ENCODE assay signal across 27 cellular contexts in the genomic region with DNA sequence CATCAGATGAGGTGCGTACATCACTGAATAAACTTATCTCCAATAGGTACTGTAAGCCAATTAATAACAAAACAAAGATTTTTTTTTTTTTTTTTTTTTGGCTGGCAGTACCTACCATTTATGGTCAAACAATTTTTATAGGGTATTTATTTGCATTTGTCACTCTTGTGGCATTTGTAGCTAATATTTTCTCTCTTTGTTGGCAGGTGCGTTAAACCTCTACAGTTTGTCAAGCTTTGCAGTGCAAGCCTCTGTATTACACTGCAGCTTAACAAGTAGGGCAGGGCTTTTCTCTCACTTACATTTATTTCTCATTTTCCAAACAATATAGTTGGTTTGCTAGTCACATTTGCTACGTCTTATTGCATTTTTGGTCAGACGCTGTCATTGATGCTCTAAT.
"Had no signal": no experiment of that assay in that cellular context is flagged by ENCODE, and none has a peak within 500 bp of the region (broad histone marks: within the 10 kb centered on the region; RNA-seq: fewer than 3 reads in every experiment).

No MANE protein-coding gene starts in this region.

- H3K27ac Mint-ChIP-seq: activated CD4-positive, alpha-beta memory T cell treated with anti-CD3 and anti-CD28 coated beads for 36 hours; activated CD4-positive, alpha-beta T cell treated with anti-CD3 and anti-CD28 coated beads, Interleukin-2, amount 10 ng/mL, durations not matched to agents 7 days and 5 days; activated naive CD4-positive, alpha-beta T cell treated with anti-CD3 and anti-CD28 coated beads for 36 hours; activated naive CD4-positive, alpha-beta T cell treated with anti-CD3 and anti-CD28 coated beads, Interleukin-2, amount 50 U/mL, for 72 hours; activated T-helper 1 cell treated with anti-CD3 and anti-CD28 coated beads, Interleukin-12 subunit alpha, Interleukin-12 subunit beta, Interleukin-2, Interleukin-4 antibody, amounts not matched to agents 30 ng/mL and 10 ng/mL and 1 ng/mL, durations not matched to agents 14 hours and 24 hours and 36 hours had no signal

- H3K4me3 Mint-ChIP-seq: activated CD4-positive, alpha-beta memory T cell treated with anti-CD3 and anti-CD28 coated beads for 36 hours; activated CD4-positive, alpha-beta T cell treated with anti-CD3 and anti-CD28 coated beads, Interleukin-2, amount 10 ng/mL, durations not matched to agents 7 days and 5 days; activated naive CD4-positive, alpha-beta T cell treated with anti-CD3 and anti-CD28 coated beads for 36 hours; activated T-cell treated with anti-CD3 and anti-CD28 coated beads, Interleukin-2, amount 50 U/mL, for 4 hours; activated T-helper 1 cell treated with anti-CD3 and anti-CD28 coated beads, Interleukin-12 subunit alpha, Interleukin-12 subunit beta, Interleukin-2, Interleukin-4 antibody, amounts not matched to agents 30 ng/mL and 10 ng/mL and 1 ng/mL, durations not matched to agents 14 hours and 24 hours and 36 hours had no signal

- DNase-seq: activated CD4-positive, alpha-beta memory T cell treated with anti-CD3 and anti-CD28 coated beads for 36 hours; activated CD4-positive, alpha-beta T cell treated with anti-CD3 and anti-CD28 coated beads, Interleukin-2, amount 10 ng/mL, durations not matched to agents 7 days and 5 days; activated CD8-positive, alpha-beta memory T cell treated with anti-CD3 and anti-CD28 coated beads, Interleukin-2, amount 50 U/mL, for 4 hours; activated gamma-delta T cell treated with Interleukin-2 at 50 U/mL for 16 hours; activated naive CD4-positive, alpha-beta T cell treated with anti-CD3 and anti-CD28 coated beads for 36 hours; activated T-cell treated with anti-CD3 and anti-CD28 coated beads for 4 hours; activated T-cell treated with anti-CD3 and anti-CD28 coated beads, Interleukin-2, amount 50 U/mL, for 4 hours; amniotic stem cell; aorta; brain microvascular endothelial cell; central memory CD4-positive, alpha-beta T cell; MG63; NCI-H1048; NCI-H1105 treated with DMSO at 0.1 percent for 48 hours; NCI-H1436 treated with DMSO at 0.1 percent for 48 hours; NCI-H1694 treated with DMSO at 0.1 percent for 48 hours; NCI-H2029; NCI-H345; NCI-H524 treated with DMSO at 0.1 percent for 48 hours; NK-92 treated with Interleukin-12 subunit alpha and Interleukin-12 subunit beta, amount 100 ng/mL, for 24 hours; PC-9; Right ventricle myocardium superior; T1000 had no signal

- H3K4me3 ChIP-seq: K562, MG63, PC-9, SK-N-MC had no signal

- H3K27me3 Mint-ChIP-seq: activated CD4-positive, alpha-beta memory T cell treated with anti-CD3 and anti-CD28 coated beads for 36 hours; activated CD4-positive, alpha-beta T cell treated with anti-CD3 and anti-CD28 coated beads, Interleukin-2, amount 10 ng/mL, durations not matched to agents 7 days and 5 days had no signal

- H3K27ac ChIP-seq: brain microvascular endothelial cell, PC-9, SK-N-MC had no signal

- H3K9me3 Mint-ChIP-seq: activated CD4-positive, alpha-beta memory T cell treated with anti-CD3 and anti-CD28 coated beads for 36 hours; activated naive CD4-positive, alpha-beta T cell treated with anti-CD3 and anti-CD28 coated beads for 36 hours; activated naive CD4-positive, alpha-beta T cell treated with anti-CD3 and anti-CD28 coated beads, Interleukin-2, amount 50 U/mL, for 72 hours; activated T-cell treated with anti-CD3 and anti-CD28 coated beads, Interleukin-2, amount 50 U/mL, for 4 hours; activated T-helper 1 cell treated with anti-CD3 and anti-CD28 coated beads, Interleukin-12 subunit alpha, Interleukin-12 subunit beta, Interleukin-2, Interleukin-4 antibody, amounts not matched to agents 30 ng/mL and 10 ng/mL and 1 ng/mL, durations not matched to agents 14 hours and 24 hours and 36 hours had no signal

- ATAC-seq: activated naive CD4-positive, alpha-beta T cell treated with anti-CD3 and anti-CD28 coated beads, Interleukin-2, amount 50 U/mL, for 72 hours; activated T-cell treated with anti-CD3 and anti-CD28 coated beads, Interleukin-2, amount 50 U/mL, for 4 hours; K562 had no signal
